Comparison of ENCODE assay signal across 7 cellular contexts in genomic region chr9:121169094-121169601, GRCh38. TPM values are rescaled to one million over a fixed set of nuclear protein-coding genes. Genes with fewer than 3 reads are reported as not detected.
DNase-seq lines count a peak whose midpoint lies in the region; ATAC-seq and TF ChIP-seq lines count a peak whose summit lies in the region.

No MANE protein-coding gene starts in this region.

- H3K4me1 Mint-ChIP-seq in endothelial cell (ENCODE audit: unreplicated experiment) (peaks cover 6% of the 10 kb centered on the region), progenitor cell of endocrine pancreas (ENCODE audit: low read depth) (no peaks in the 10 kb centered on the region)

- peak overlapping the region in 1 of 4 donors; percentile 25 for H3K27ac ChIP-seq in Peyer's patch

- H3K4me1 ChIP-seq in Peyer's patch: no peaks in the 10 kb centered on the region

- no peak overlapping the region for H3K4me3 ChIP-seq in Peyer's patch

- H3K27me3 Mint-ChIP-seq in endothelial cell (ENCODE audit: unreplicated experiment) (no peaks in the 10 kb centered on the region), progenitor cell of endocrine pancreas (no peaks in the 10 kb centered on the region)

- H3K9me3 Mint-ChIP-seq in endothelial cell (ENCODE audit: unreplicated experiment): no peaks in the 10 kb centered on the region
- no peaks in the 10 kb centered on the region for H3K9me3 Mint-ChIP-seq in progenitor cell of endocrine pancreas (ENCODE audit: low read depth)

- TF ChIP-seq CTCF in GM12872 (IDR thresholded peaks at IDR 0.05; ENCODE audit: insufficient read depth, low read depth, low read length) (peak; percentile 41; the same call in 2 of the 3 replicates), Peyer's patch (IDR thresholded peaks at IDR 0.05) (peak in 4 of 6 experiments; percentile 25 to 37 (median 32)), endothelial cell (IDR thresholded peaks at IDR 0.05; ENCODE audit: unreplicated experiment) (peak; percentile 50), progenitor cell of endocrine pancreas (IDR thresholded peaks at IDR 0.05; ENCODE audit: unreplicated experiment) (peak; percentile 53)

- H3K27me3 ChIP-seq in Peyer's patch: no peaks in the 10 kb centered on the region

- ATAC-seq in HG02610 (IDR thresholded peaks at IDR 0.05; ENCODE audit: unreplicated experiment): no peak
- ATAC-seq in HG02884 (IDR thresholded peaks at IDR 0.05; ENCODE audit: unreplicated experiment): no peak

- no peak for TF ChIP-seq POLR2A in Peyer's patch (IDR thresholded peaks at IDR 0.05)

- H3K36me3 Mint-ChIP-seq in endothelial cell (ENCODE audit: low read depth, unreplicated experiment) (peaks cover 27% of the 10 kb centered on the region), progenitor cell of endocrine pancreas (ENCODE audit: insufficient read depth) (peaks cover 20% of the 10 kb centered on the region)

- H3K36me3 ChIP-seq in Peyer's patch: peaks cover 0 to 58% (median 0%) of the 10 kb centered on the region in 3 donors

- DNase-seq in Peyer's patch (no peak), endothelial cell (ENCODE audit: low spot score) (peak; percentile 18), progenitor cell of endocrine pancreas (ENCODE audit: low spot score, unreplicated experiment) (no peak), epidermal melanocyte (ENCODE audit: insufficient read length, low spot score) (no peak)

- H3K27ac Mint-ChIP-seq in endothelial cell (ENCODE audit: unreplicated experiment) (no peak overlapping the region), progenitor cell of endocrine pancreas (no peak overlapping the region)

- H3K9me3 ChIP-seq in Peyer's patch: no peaks in the 10 kb centered on the region

- H3K4me3 Mint-ChIP-seq in endothelial cell (ENCODE audit: unreplicated experiment) (no peak overlapping the region), progenitor cell of endocrine pancreas (ENCODE audit: low read depth) (no peak overlapping the region)

RNA-seq across cellular contexts. Expression of gene RAB14, which starts 32.5 kb away (rescaled TPM):
- total RNA-seq in Peyer's patch (10 to 100 TPM; 26.2 to 54.1 (median 33.8) TPM), endothelial cell (ENCODE audit: unreplicated experiment) (81.6 TPM), progenitor cell of endocrine pancreas (53.7 and 55.4 TPM in 2 replicates)
